ENCODE assay signal across 19 cellular contexts in genomic region chr18:6078877-6079276, GRCh38.
DNase-seq lines count a peak whose midpoint lies in the region; ATAC-seq and TF ChIP-seq lines count a peak whose summit lies in the region.
"Had no signal": no experiment of that assay in that cellular context is flagged by ENCODE, and none has a peak within 500 bp of the region (broad histone marks: within the 10 kb centered on the region; RNA-seq: fewer than 3 reads in every experiment).

No MANE protein-coding gene starts in this region.

- H3K27ac ChIP-seq in HEK293 (ENCODE audit: extremely low read depth, low read depth, low read length): no peak overlapping the region
- H3K27ac ChIP-seq: A549; BLaER1 treated with 17β-estradiol and CSF1 and Interleukin-3, amounts not matched to agents 10 nM and 100 nM; C4-2B had no signal

- no peaks in the 10 kb centered on the region for H3K36me3 ChIP-seq in HEK293 (ENCODE audit: control insufficient read depth in 2 of 2, insufficient read depth in 1 of 2, low read length in 2 of 2)
- H3K36me3 ChIP-seq: BLaER1 treated with 17β-estradiol and CSF1 and Interleukin-3, amounts not matched to agents 10 nM and 100 nM had no signal

- H3K4me3 Mint-ChIP-seq in stimulated activated memory B cell treated with anti-CD40 and anti-IgM and Interleukin-4, amounts not matched to agents 10 μg/mL and 1 μg/mL and 100 μg/mL, for 72 hours: no peak overlapping the region
- H3K4me3 Mint-ChIP-seq: B cell; CD4-positive, alpha-beta T cell; CD8-positive, alpha-beta T cell had no signal

- peak; percentile 34 for ATAC-seq in stimulated activated memory B cell treated with anti-CD40 and anti-IgM and Interleukin-4, amounts not matched to agents 10 μg/mL and 1 μg/mL and 100 μg/mL, for 72 hours
- no peak for ATAC-seq in GM18861 (IDR thresholded peaks at IDR 0.05; ENCODE audit: unreplicated experiment)
- ATAC-seq: A549; CD8-positive, alpha-beta T cell had no signal

- no peaks in the 10 kb centered on the region for H3K36me3 Mint-ChIP-seq in stimulated activated memory B cell treated with anti-CD40 and anti-IgM and Interleukin-4, amounts not matched to agents 10 μg/mL and 1 μg/mL and 100 μg/mL, for 72 hours
- H3K36me3 Mint-ChIP-seq: CD8-positive, alpha-beta T cell had no signal

- no peaks in the 10 kb centered on the region for H3K4me1 Mint-ChIP-seq in stimulated activated memory B cell treated with anti-CD40 and anti-IgM and Interleukin-4, amounts not matched to agents 10 μg/mL and 1 μg/mL and 100 μg/mL, for 72 hours
- H3K4me1 Mint-ChIP-seq: B cell had no signal

- H3K9me3 ChIP-seq in HEK293 (ENCODE audit: control insufficient read depth, insufficient read depth, low read depth, low read length): no peaks in the 10 kb centered on the region
- H3K9me3 ChIP-seq: A549; BLaER1 treated with 17β-estradiol and CSF1 and Interleukin-3, amounts not matched to agents 10 nM and 100 nM; Caco-2 had no signal

- peak; percentile 37 for DNase-seq in NCI-H69 (lab: John Stamatoyannopoulos, UW)
- no peak for DNase-seq in A172 (ENCODE audit: low spot score)
- no peak for DNase-seq in NCI-H2227 (lab: John Stamatoyannopoulos, UW; ENCODE audit: unreplicated experiment)
- DNase-seq in stimulated activated naive CD4-positive, alpha-beta T cell (lab: John Stamatoyannopoulos, UW): no peak
- DNase-seq: 8988T; AML-193; Caco-2; Calu3; CD4-positive, alpha-beta T cell; CD8-positive, alpha-beta T cell; DMS79 treated with DMSO at 0.1 percent for 48 hours; GF-D8 had no signal

- H3K9me3 Mint-ChIP-seq in stimulated activated memory B cell treated with anti-CD40 and anti-IgM and Interleukin-4, amounts not matched to agents 10 μg/mL and 1 μg/mL and 100 μg/mL, for 72 hours: no peaks in the 10 kb centered on the region
- H3K9me3 Mint-ChIP-seq: CD4-positive, alpha-beta T cell; CD8-positive, alpha-beta T cell had no signal

- H3K4me1 ChIP-seq in HEK293 (ENCODE audit: control insufficient read depth, insufficient read depth, low read length): no peaks in the 10 kb centered on the region
- H3K4me1 ChIP-seq: A549; BLaER1 treated with 17β-estradiol and CSF1 and Interleukin-3, amounts not matched to agents 10 nM and 100 nM; Caco-2 had no signal

- no peaks in the 10 kb centered on the region for H3K27me3 Mint-ChIP-seq in stimulated activated memory B cell treated with anti-CD40 and anti-IgM and Interleukin-4, amounts not matched to agents 10 μg/mL and 1 μg/mL and 100 μg/mL, for 72 hours
- H3K27me3 Mint-ChIP-seq: B cell; CD4-positive, alpha-beta T cell had no signal

- H3K4me3 ChIP-seq in HEK293 (ENCODE audit: low read depth, low read length): no peak overlapping the region
- H3K4me3 ChIP-seq: A549; BLaER1 treated with 17β-estradiol and CSF1 and Interleukin-3, amounts not matched to agents 10 nM and 100 nM had no signal

- POLR2A ChIA-PET in HEK293 (lab: Yijun Ruan, JAX): no interaction called here

- H3K27ac Mint-ChIP-seq in stimulated activated memory B cell treated with anti-CD40 and anti-IgM and Interleukin-4, amounts not matched to agents 10 μg/mL and 1 μg/mL and 100 μg/mL, for 72 hours: no peak overlapping the region
- H3K27ac Mint-ChIP-seq: B cell; CD4-positive, alpha-beta T cell; CD8-positive, alpha-beta T cell had no signal

- no peak for TF ChIP-seq CTCF in HEK293 (tag by site-specific recombination; IDR thresholded peaks at IDR 0.05)

- CTCF ChIA-PET in HEK293 (lab: Yijun Ruan, JAX): no interaction called here

TF ChIP-seq in HEK293, 187 proteins besides CTCF, POLR2A, EP300 and RAD21:
- TF ChIP-seq ZNF174 (tag by site-specific recombination; IDR thresholded peaks at IDR 0.05) (no peak), ZNF19 (tag by site-specific recombination; IDR thresholded peaks at IDR 0.05; ENCODE audit: low read depth) (no peak), ZNF610 (tag by site-specific recombination; IDR thresholded peaks at IDR 0.05; ENCODE audit: borderline replicate concordance) (peak; percentile 83; the same call in 1 of the 2 replicates)
TF ChIP-seq in HEK293: peak in this region for 1.
